ENCODE assay signal across 26 cellular contexts in genomic region chr18:71233177-71233576, GRCh38.
"Had no signal": no experiment of that assay in that cellular context is flagged by ENCODE, and none has a peak within 500 bp of the region (broad histone marks: within the 10 kb centered on the region; RNA-seq: fewer than 3 reads in every experiment).

No MANE protein-coding gene starts in this region.

- DNase-seq: colonic mucosa; cortex of kidney; dermis blood vessel endothelial cell; dorsolateral prefrontal cortex; effector CD4-positive, alpha-beta T cell; effector CD8-positive, alpha-beta T cell; effector memory CD4-positive, alpha-beta T cell; effector memory CD8-positive, alpha-beta T cell; endodermal cell; erythroblast; esophagus squamous epithelium; foreskin fibroblast; foreskin keratinocyte; foreskin melanocyte; gastrocnemius medialis; glutamatergic neuron; head of caudate nucleus; heart left ventricle; heart right ventricle had no signal

- ATAC-seq: effector memory CD8-positive, alpha-beta T cell; esophagus mucosa; foreskin keratinocyte; gastrocnemius medialis; gastroesophageal sphincter; heart left ventricle; heart right ventricle had no signal

- H3K4me1 ChIP-seq: colonic mucosa, esophagus muscularis mucosa, esophagus squamous epithelium, foreskin keratinocyte, gastrocnemius medialis, gastroesophageal sphincter, heart left ventricle, heart right ventricle had no signal

- FAIRE-seq: endometrium, endothelial cell of umbilical vein had no signal

- H3K27ac ChIP-seq: colonic mucosa, coronary artery, dorsolateral prefrontal cortex, epithelial cell of prostate, esophagus muscularis mucosa, esophagus squamous epithelium, foreskin keratinocyte, gastrocnemius medialis, gastroesophageal sphincter, heart left ventricle, heart right ventricle had no signal

- H3K4me3 ChIP-seq: colonic mucosa, coronary artery, dorsolateral prefrontal cortex, esophagus muscularis mucosa, esophagus squamous epithelium, gastrocnemius medialis, gastroesophageal sphincter, heart left ventricle, heart right ventricle had no signal

- H3K27me3 ChIP-seq: colonic mucosa, esophagus muscularis mucosa, esophagus squamous epithelium, foreskin keratinocyte, gastrocnemius medialis, gastroesophageal sphincter, heart left ventricle, heart right ventricle had no signal

- H3K9me3 ChIP-seq: colonic mucosa, esophagus muscularis mucosa, esophagus squamous epithelium, gastroesophageal sphincter, heart left ventricle, heart right ventricle had no signal

- H3K36me3 ChIP-seq: colonic mucosa, esophagus muscularis mucosa, esophagus squamous epithelium, gastrocnemius medialis, gastroesophageal sphincter, heart left ventricle, heart right ventricle had no signal
